ENCODE assay signal across 10 cellular contexts in the genomic region with DNA sequence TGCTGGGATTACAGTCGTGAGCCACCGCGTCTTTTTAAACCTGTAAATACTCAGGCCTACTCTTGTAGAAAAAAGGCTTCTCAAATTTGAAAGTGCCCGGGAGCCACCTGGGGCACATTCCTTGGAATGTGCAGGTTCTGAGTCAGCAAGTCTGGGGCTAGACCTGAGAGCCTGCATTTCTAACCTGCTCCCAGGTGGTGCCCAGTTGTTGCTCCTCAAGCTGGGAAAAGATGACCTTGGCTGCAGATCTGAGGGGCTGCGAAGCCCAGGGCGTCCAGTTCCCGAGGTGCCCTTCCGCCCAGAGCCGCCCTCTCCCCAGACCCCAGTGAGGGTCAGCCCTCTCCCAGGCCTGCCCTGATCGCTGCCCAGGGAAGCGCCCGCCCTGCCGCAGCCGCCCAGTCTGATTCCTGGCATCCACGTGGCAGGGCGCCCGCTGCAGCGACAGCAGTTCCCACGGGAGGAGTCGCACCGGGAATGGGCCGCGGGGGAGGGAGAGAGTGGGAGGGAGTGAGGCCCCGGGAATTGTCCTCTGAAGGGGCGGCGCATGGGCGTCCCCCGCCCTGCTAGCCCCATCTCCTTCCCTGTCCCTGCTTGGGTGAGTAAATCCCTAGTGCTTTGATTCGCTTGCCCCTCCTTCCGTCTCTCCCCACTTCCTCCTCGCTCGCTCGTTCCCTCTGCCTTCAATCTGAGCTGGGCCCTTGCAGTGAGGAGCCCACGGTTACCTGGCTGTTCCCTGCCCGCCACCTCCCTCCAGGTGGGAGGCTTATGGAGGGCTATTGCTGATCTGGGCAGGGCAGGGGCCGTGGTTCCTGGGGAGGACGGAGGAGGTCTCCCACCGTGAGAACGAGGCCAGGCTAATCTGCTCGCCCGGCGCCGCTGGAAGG. TPM values are rescaled to one million over a fixed set of nuclear protein-coding genes. Genes with fewer than 3 reads are reported as not detected.
DNase-seq lines count a peak whose midpoint lies in the region; ATAC-seq and TF ChIP-seq lines count a peak whose summit lies in the region.
"Had no signal": no experiment of that assay in that cellular context is flagged by ENCODE, and none has a peak within 500 bp of the region (broad histone marks: within the 10 kb centered on the region; RNA-seq: fewer than 3 reads in every experiment).

No MANE protein-coding gene starts in this region.

- H3K27ac ChIP-seq in body of pancreas (peak overlapping the region; percentile 71 to 88 (median 84)), skeletal muscle tissue (ENCODE audit: low read depth, low read length) (peak overlapping the region; percentile 64)
- H3K27ac ChIP-seq: SK-N-MC had no signal

- TF ChIP-seq POLR2A in body of pancreas (IDR thresholded peaks at IDR 0.05) = peak; percentile 6 to 54 (median 41)

- H3K9me3 ChIP-seq in body of pancreas = no peaks in the 10 kb centered on the region
- H3K9me3 ChIP-seq in iPS-18c (ENCODE audit: control insufficient read depth, insufficient read depth, low read length) = no peaks in the 10 kb centered on the region
- H3K9me3 ChIP-seq in skeletal muscle tissue (ENCODE audit: control insufficient read depth in 3 of 3, low read length in 3 of 3) = no peaks in the 10 kb centered on the region

- peak overlapping the region; percentile 40 to 72 (median 68) for H3K9ac ChIP-seq in skeletal muscle tissue (ENCODE audit: low read depth in 1 of 3, low read length in 3 of 3)

- no peak overlapping the region for H3K4me3 ChIP-seq in body of pancreas
- peak overlapping the region; percentile 34 for H3K4me3 ChIP-seq in iPS-18c (ENCODE audit: insufficient read depth, low read depth, low read length)
- peak overlapping the region; percentile 51 to 69 (median 61) for H3K4me3 ChIP-seq in skeletal muscle tissue (ENCODE audit: low read length in 3 of 3)
- H3K4me3 ChIP-seq: SK-N-MC had no signal

- WGBS in body of pancreas, 2 donors = 24 to 63% methylated on average over 6 to 43 of the region's 43 CpGs

- H3K4me1 ChIP-seq in body of pancreas = peaks cover 28% of the 10 kb centered on the region
- H3K4me1 ChIP-seq in skeletal muscle tissue (ENCODE audit: control insufficient read depth in 3 of 3, insufficient read depth in 3 of 3, low read length in 3 of 3) = peaks cover 9 to 14% (median 9%) of the 10 kb centered on the region in 3 donors

- H3K36me3 ChIP-seq in body of pancreas (replicated peaks in 1 of 2; ENCODE audit: insufficient read depth in 1 of 2, low read depth in 2 of 2) (no peaks in the 10 kb centered on the region), skeletal muscle tissue (ENCODE audit: control insufficient read depth in 3 of 3, insufficient read depth in 3 of 3, low read length in 3 of 3) (no peaks in the 10 kb centered on the region)

- intact Hi-C loops in body of pancreas (cut with DNase I) = no loop called here

- DNase-seq in NCI-H1436 (lab: John Stamatoyannopoulos, UW) (peak; percentile 52), NCI-H1436 treated with DMSO at 0.1 percent for 48 hours (lab: John Stamatoyannopoulos, UW) (no peak), body of pancreas (peak; percentile 84 to 91 (median 91)), NCI-H526 treated with DMSO at 0.1 percent for 48 hours (lab: John Stamatoyannopoulos, UW) (no peak)
- DNase-seq in activated CD8-positive, alpha-beta memory T cell treated with anti-CD3 and anti-CD28 coated beads, Interleukin-2, amount 50 U/mL, for 4 hours = no peak
- DNase-seq: CD4-positive, CD25-positive, alpha-beta regulatory T cell had no signal

- peak; percentile 86 for ATAC-seq in body of pancreas
- no peak for ATAC-seq in HG03565 (IDR thresholded peaks at IDR 0.05; ENCODE audit: unreplicated experiment)

- TF ChIP-seq CTCF in body of pancreas (IDR thresholded peaks at IDR 0.05) = no peak

- H3K27me3 ChIP-seq in body of pancreas = no peaks in the 10 kb centered on the region
- H3K27me3 ChIP-seq in skeletal muscle tissue (ENCODE audit: control insufficient read depth in 3 of 3, insufficient read depth in 3 of 3, low read length in 3 of 3) = no peaks in the 10 kb centered on the region

RNA-seq across cellular contexts. Expression of gene TENT5B, which starts 18.8 kb away (rescaled TPM):
- 1 to 10 TPM; 2.6 to 3.9 TPM for total RNA-seq in body of pancreas
- 1.0 TPM for total RNA-seq in skeletal muscle tissue
- total RNA-seq: CD4-positive, CD25-positive, alpha-beta regulatory T cell had no signal

RNA-seq across cellular contexts. Expression of gene TRNP1, which starts 38.0 kb away (rescaled TPM):
- 10 to 100 TPM; 17.1 to 32.6 TPM for total RNA-seq in body of pancreas
- total RNA-seq in skeletal muscle tissue = under 0.01 TPM
- total RNA-seq: CD4-positive, CD25-positive, alpha-beta regulatory T cell had no signal

Comparison
In these comparisons a context has a peak if more than half of its experiments do, and no peak if none do; other contexts are left out.
1. DNase-seq: peak in NCI-H1436 (single experiment) and body of pancreas (4 of 4); none in NCI-H1436 treated with DMSO at 0.1 percent for 48 hours (single experiment), activated CD8-positive, alpha-beta memory T cell treated with anti-CD3 and anti-CD28 coated beads, Interleukin-2, amount 50 U/mL, for 4 hours (single experiment) and NCI-H526 treated with DMSO at 0.1 percent for 48 hours (single experiment).
2. H3K4me3 ChIP-seq: peak in iPS-18c (single experiment) and skeletal muscle tissue (3 of 3); none in body of pancreas (0 of 2).
3. RNA of gene TRNP1, which starts 38.0 kb away (total RNA-seq): 17.1 to 32.6 TPM in body of pancreas; under 0.01 TPM in skeletal muscle tissue (single experiment); every median in the first group is over 10 times any median in the second.